Comparison of ENCODE assay signal across 15 cellular contexts in genomic region chr9:28134577-28134976, GRCh38.
A peak's percentile ranks its signal among the peaks of the same experiment; 100 is the strongest.
DNase-seq lines count a peak whose midpoint lies in the region; ATAC-seq and TF ChIP-seq lines count a peak whose summit lies in the region.
"Had no signal": no experiment of that assay in that cellular context is flagged by ENCODE, and none has a peak within 500 bp of the region (broad histone marks: within the 10 kb centered on the region; RNA-seq: fewer than 3 reads in every experiment).

No MANE protein-coding gene starts in this region.

- no peak overlapping the region for H3K4me3 ChIP-seq in OCI-LY3 (ENCODE audit: low read length)
- H3K4me3 ChIP-seq in mucosa of descending colon, result no peak overlapping the region
- H3K4me3 ChIP-seq in coronary artery, result no peak overlapping the region
- H3K4me3 ChIP-seq: SJSA1 had no signal

- H4K20me1 ChIP-seq in OCI-LY3 (ENCODE audit: insufficient read depth, low read length), result no peaks in the 10 kb centered on the region

- no peaks in the 10 kb centered on the region for H3K4me1 Mint-ChIP-seq in Calu3 (ENCODE audit: low read depth, unreplicated experiment)

- BruUV-seq in Calu3 (replicated peaks; lab: Mats Ljungman, UMichigan), result no TSS peak

- H3K4me1 ChIP-seq in OCI-LY3 (ENCODE audit: low read length) (no peaks in the 10 kb centered on the region), mucosa of descending colon (ENCODE audit: low read depth) (no peaks in the 10 kb centered on the region)
- H3K4me1 ChIP-seq: SJSA1 had no signal

- peak; percentile 14 for DNase-seq in NCI-H345 (lab: John Stamatoyannopoulos, UW)
- DNase-seq in NCI-H345 treated with DMSO at 0.1 percent for 48 hours (lab: John Stamatoyannopoulos, UW; ENCODE audit: unreplicated experiment), result no peak
- peak; percentile 49 for DNase-seq in NCI-H146 treated with DMSO at 0.1 percent for 48 hours (lab: John Stamatoyannopoulos, UW; ENCODE audit: unreplicated experiment)
- no peak for DNase-seq in mucosa of descending colon
- DNase-seq in Calu3, result no peak
- no peak for DNase-seq in coronary artery (ENCODE audit: low spot score)
- DNase-seq: DMS79, H7, Karpas-422, NCI-H1694 treated with DMSO at 0.1 percent for 48 hours, NCI-H526, SW 1271 had no signal

- H3K4me3 Mint-ChIP-seq in Calu3 (ENCODE audit: low read depth, unreplicated experiment), result no peak overlapping the region

- no peak overlapping the region for H3K9ac ChIP-seq in OCI-LY3 (ENCODE audit: low read length)

- H2AFZ ChIP-seq in OCI-LY3 (ENCODE audit: low read depth, low read length), result 0 out of 2 replicates have a peak overlapping the region, but pooled peaks have one; percentile 3

- no peaks in the 10 kb centered on the region for H3K9me3 Mint-ChIP-seq in Calu3 (ENCODE audit: low read depth, unreplicated experiment)

- no peak overlapping the region for H3K27ac Mint-ChIP-seq in Calu3 (ENCODE audit: unreplicated experiment)

- H3K9me3 ChIP-seq in OCI-LY3 (ENCODE audit: insufficient read depth, low read length) (no peaks in the 10 kb centered on the region), mucosa of descending colon (no peaks in the 10 kb centered on the region)
- H3K9me3 ChIP-seq: SJSA1 had no signal

- H3K4me2 ChIP-seq in OCI-LY3 (ENCODE audit: low read length), result no peak overlapping the region

- H3K27ac ChIP-seq in OCI-LY3 (ENCODE audit: low read length) (no peak overlapping the region), coronary artery (no peak overlapping the region)
- H3K27ac ChIP-seq: SJSA1 had no signal

- no peaks in the 10 kb centered on the region for H3K36me3 ChIP-seq in OCI-LY3 (replicated peaks; ENCODE audit: low read depth, low read length)
- H3K36me3 ChIP-seq in mucosa of descending colon (ENCODE audit: low read depth), result no peaks in the 10 kb centered on the region
- H3K36me3 ChIP-seq: SJSA1 had no signal

- no peaks in the 10 kb centered on the region for H3K27me3 Mint-ChIP-seq in Calu3 (ENCODE audit: unreplicated experiment)

- ATAC-seq in mucosa of descending colon (peak; percentile 36), HG03457 (IDR thresholded peaks at IDR 0.05; ENCODE audit: unreplicated experiment) (no peak)

- TF ChIP-seq CTCF in OCI-LY3 (IDR thresholded peaks at IDR 0.05; ENCODE audit: low read depth, low read length) (no peak), mucosa of descending colon (IDR thresholded peaks at IDR 0.05) (no peak), Calu3 (IDR thresholded peaks at IDR 0.05; ENCODE audit: unreplicated experiment) (no peak), coronary artery (IDR thresholded peaks at IDR 0.05) (no peak)

- H3K79me2 ChIP-seq in OCI-LY3 (ENCODE audit: low read length), result no peaks in the 10 kb centered on the region

- H3K27me3 ChIP-seq in OCI-LY3 (ENCODE audit: low read depth, low read length), result no peaks in the 10 kb centered on the region
- H3K27me3 ChIP-seq: SJSA1 had no signal

- H3K36me3 Mint-ChIP-seq in Calu3 (ENCODE audit: insufficient read depth, unreplicated experiment), result no peaks in the 10 kb centered on the region

- intact Hi-C loops in mucosa of descending colon (cut with DNase I, micrococcal nuclease) (no loop called here), Calu3 (cut with micrococcal nuclease; ENCODE audit: unreplicated experiment) (no loop called here)

- CTCF ChIA-PET in Calu3 (lab: Charles Lee), result interaction anchor here (0.6 kb wide), 1 partner anchor 84 kb away, joined by 3 read pairs; no protein-coding TSS in a partner anchor

Comparison
In these comparisons a context has a peak if more than half of its experiments do, and no peak if none do; other contexts are left out.
1. DNase-seq: peak in NCI-H345 (single experiment) and NCI-H146 treated with DMSO at 0.1 percent for 48 hours (single experiment); none in NCI-H345 treated with DMSO at 0.1 percent for 48 hours (single experiment), mucosa of descending colon (0 of 3), Calu3 (single experiment) and coronary artery (single experiment).